ENCODE assay signal across 11 cellular contexts in genomic region chr7:151124205-151124880, GRCh38. TPM values are rescaled to one million over a fixed set of nuclear protein-coding genes. Genes with fewer than 3 reads are reported as not detected.
DNase-seq lines count a peak whose midpoint lies in the region; ATAC-seq and TF ChIP-seq lines count a peak whose summit lies in the region.
"Had no signal": no experiment of that assay in that cellular context is flagged by ENCODE, and none has a peak within 500 bp of the region (broad histone marks: within the 10 kb centered on the region; RNA-seq: fewer than 3 reads in every experiment).

No MANE protein-coding gene starts in this region.

- ATAC-seq in GM21529 (IDR thresholded peaks at IDR 0.05; ENCODE audit: unreplicated experiment) = peak; percentile 9
- ATAC-seq in GM18505 (IDR thresholded peaks at IDR 0.05; ENCODE audit: unreplicated experiment) = no peak

- H3K27me3 ChIP-seq in Loucy (ENCODE audit: insufficient read depth, low read length, poor library complexity, severe bottlenecking) = no peaks in the 10 kb centered on the region
- H3K27me3 ChIP-seq: thyroid gland had no signal

- no peaks in the 10 kb centered on the region for H3K4me1 ChIP-seq in Loucy (ENCODE audit: insufficient read depth, low read length, poor library complexity, severe bottlenecking)
- H3K4me1 ChIP-seq: parathyroid adenoma had no signal

- H3K4me3 Mint-ChIP-seq in neural crest cell = peak overlapping the region; percentile 81
- H3K4me3 Mint-ChIP-seq: activated CD4-positive, alpha-beta memory T cell treated with anti-CD3 and anti-CD28 coated beads for 36 hours; CD8-positive, alpha-beta memory T cell; effector memory CD8-positive, alpha-beta T cell had no signal

- H3K4me1 Mint-ChIP-seq in neural crest cell = peaks cover 29% of the 10 kb centered on the region

- no peaks in the 10 kb centered on the region for H3K27me3 Mint-ChIP-seq in neural crest cell (ENCODE audit: low read depth)
- H3K27me3 Mint-ChIP-seq: activated CD4-positive, alpha-beta memory T cell treated with anti-CD3 and anti-CD28 coated beads for 36 hours; CD8-positive, alpha-beta memory T cell; effector memory CD8-positive, alpha-beta T cell had no signal

- H3K79me2 ChIP-seq in Loucy (ENCODE audit: insufficient read depth, low read length) = no peaks in the 10 kb centered on the region

- DNase-seq in neural crest cell (ENCODE audit: low read depth, low spot score) = no peak
- DNase-seq in AG20443 (ENCODE audit: low spot score) = no peak
- DNase-seq in NCI-H1694 (lab: John Stamatoyannopoulos, UW) = no peak

- H3K4me2 ChIP-seq in Loucy (ENCODE audit: low read depth, low read length, poor library complexity, severe bottlenecking) = no peak overlapping the region

- no peak overlapping the region for H3K27ac Mint-ChIP-seq in neural crest cell (ENCODE audit: unreplicated experiment)
- H3K27ac Mint-ChIP-seq: activated CD4-positive, alpha-beta memory T cell treated with anti-CD3 and anti-CD28 coated beads for 36 hours had no signal

- no peaks in the 10 kb centered on the region for H3K9me2 ChIP-seq in Loucy (replicated peaks; ENCODE audit: low read depth, low read length)

- no peaks in the 10 kb centered on the region for H3K9me3 ChIP-seq in Loucy (ENCODE audit: insufficient read depth, low read depth, low read length)
- H3K9me3 ChIP-seq: thyroid gland had no signal

- TF ChIP-seq CTCF in Loucy (conservative IDR thresholded peaks at IDR 0.05; ENCODE audit: low read length) (peak; percentile 2; the same call in 1 of the 2 replicates), neural crest cell (conservative IDR thresholded peaks at IDR 0.05) (no peak)

- TF ChIP-seq POLR2A in GM18505 (IDR thresholded peaks at IDR 0.05; ENCODE audit: borderline replicate concordance, extremely low read depth, insufficient read depth, insufficient read length) = no peak

- H4K20me1 ChIP-seq in Loucy (ENCODE audit: insufficient read depth, low read length, poor library complexity, severe bottlenecking) = no peaks in the 10 kb centered on the region

- no peak overlapping the region for H2AFZ ChIP-seq in Loucy (ENCODE audit: low read length)
- H2AFZ ChIP-seq: parathyroid adenoma had no signal

- H3F3A ChIP-seq in Loucy (ENCODE audit: low read depth) = no peaks in the 10 kb centered on the region

- H3K4me3 ChIP-seq in Loucy (ENCODE audit: low read length, poor library complexity, severe bottlenecking) = no peak overlapping the region
- H3K4me3 ChIP-seq: thyroid gland had no signal

- H3K36me3 ChIP-seq in Loucy (ENCODE audit: insufficient read depth, low read length) = peaks cover 28% of the 10 kb centered on the region; the same call in 1 of the 2 replicates

- H3K9ac ChIP-seq in Loucy (ENCODE audit: low read depth, low read length, poor library complexity, severe bottlenecking) = no peak overlapping the region
- H3K9ac ChIP-seq: parathyroid adenoma had no signal

- no peaks in the 10 kb centered on the region for H3K9me3 Mint-ChIP-seq in neural crest cell
- H3K9me3 Mint-ChIP-seq: activated CD4-positive, alpha-beta memory T cell treated with anti-CD3 and anti-CD28 coated beads for 36 hours; CD8-positive, alpha-beta memory T cell; effector memory CD8-positive, alpha-beta T cell had no signal

- peaks cover 4% of the 10 kb centered on the region for H3K36me3 Mint-ChIP-seq in neural crest cell (ENCODE audit: low read depth)

RNA-seq across cellular contexts. Expression of gene AGAP3, which starts 38.1 kb away (rescaled TPM):
- 128 and 139 TPM in 2 replicates for total RNA-seq in neural crest cell

RNA-seq across cellular contexts. Expression of gene TMUB1, which starts 41.0 kb away (rescaled TPM):
- total RNA-seq in neural crest cell = 44.9 and 46.5 TPM in 2 replicates

RNA-seq across cellular contexts. Expression of gene GBX1, which starts 43.2 kb away (rescaled TPM):
- 2.0 and 2.4 TPM in 2 replicates for total RNA-seq in neural crest cell
- total RNA-seq: activated CD4-positive, alpha-beta memory T cell treated with anti-CD3 and anti-CD28 coated beads for 36 hours; CD8-positive, alpha-beta memory T cell; thyroid gland had no signal

RNA-seq across cellular contexts. Expression of gene FASTK, which starts 43.7 kb away (rescaled TPM):
- total RNA-seq in neural crest cell = 82.4 and 86.1 TPM in 2 replicates
